In genomic region chr6:39729945-39730344, GRCh38 we compare ENCODE assay signal across 23 cellular contexts. TPM values are rescaled to one million over a fixed set of nuclear protein-coding genes. Genes with fewer than 3 reads are reported as not detected.
"Had no signal": no experiment of that assay in that cellular context is flagged by ENCODE, and none has a peak within 500 bp of the region (broad histone marks: within the 10 kb centered on the region; RNA-seq: fewer than 3 reads in every experiment).

No MANE protein-coding gene starts in this region.

- H3K4me1 ChIP-seq: gastrocnemius medialis, left lung, lower lobe of right lung had no signal

- ATAC-seq: gastrocnemius medialis; heart right ventricle; left cardiac atrium; left lung; left ventricle myocardium superior; lower lobe of right lung; mucosa of descending colon; naive thymus-derived CD8-positive, alpha-beta T cell had no signal

- H3K27me3 ChIP-seq: esophagus muscularis mucosa, gastrocnemius medialis, left lung had no signal

- H3K4me3 ChIP-seq: coronary artery, dorsolateral prefrontal cortex, esophagus muscularis mucosa, gastrocnemius medialis, heart right ventricle, left lung, lower lobe of right lung, mucosa of descending colon had no signal

- DNase-seq: dermis blood vessel endothelial cell; dorsolateral prefrontal cortex; effector CD4-positive, alpha-beta T cell; effector memory CD4-positive, alpha-beta T cell; foreskin fibroblast; foreskin melanocyte; gastrocnemius medialis; glutamatergic neuron; head of caudate nucleus; heart right ventricle; hippocampal formation; left cardiac atrium; left lung; left ventricle myocardium superior; lower lobe of right lung; mesenchymal stem cell; mucosa of descending colon; naive B cell; naive thymus-derived CD8-positive, alpha-beta T cell had no signal

- H3K27ac ChIP-seq: coronary artery, dorsolateral prefrontal cortex, esophagus muscularis mucosa, gastrocnemius medialis, heart right ventricle, left lung, lower lobe of right lung had no signal

- H3K36me3 ChIP-seq: esophagus muscularis mucosa, gastrocnemius medialis, heart right ventricle, left lung, lower lobe of right lung had no signal

- H3K9me3 ChIP-seq: esophagus muscularis mucosa, gastrocnemius medialis, heart right ventricle, left lung, lower lobe of right lung, mucosa of descending colon had no signal

RNA-seq across cellular contexts. Expression of gene KIF6, which starts 4.7 kb away (rescaled TPM):
- total RNA-seq: dermis blood vessel endothelial cell; endothelial cell of umbilical vein; gastrocnemius medialis; myocyte; naive thymus-derived CD8-positive, alpha-beta T cell had no signal
